Comparison of ENCODE assay signal across 26 cellular contexts in genomic region chr1:31417148-31417547, GRCh38. TPM values are rescaled to one million over a fixed set of nuclear protein-coding genes. Genes with fewer than 3 reads are reported as not detected.
A peak's percentile ranks its signal among the peaks of the same experiment; 100 is the strongest.
DNase-seq lines count a peak whose midpoint lies in the region; ATAC-seq, FAIRE-seq and TF ChIP-seq lines count a peak whose summit lies in the region.
"Had no signal": no experiment of that assay in that cellular context is flagged by ENCODE, and none has a peak within 500 bp of the region (broad histone marks: within the 10 kb centered on the region; RNA-seq: fewer than 3 reads in every experiment).

No MANE protein-coding gene starts in this region.

- peaks cover 4% of the 10 kb centered on the region; the same call in 1 of the 2 replicates for H3K36me3 ChIP-seq in IMR-90 (ENCODE audit: control insufficient read depth, insufficient read depth, low read length)
- H3K36me3 ChIP-seq in K562 (ENCODE audit: control insufficient read depth, insufficient read depth, low read length), result no peaks in the 10 kb centered on the region
- H3K36me3 ChIP-seq in HepG2 (replicated peaks in 1 of 2; ENCODE audit: control insufficient read depth in 1 of 2, insufficient read depth in 2 of 2, low read length in 2 of 2), result no peaks in the 10 kb centered on the region; a peak in 1 of 5 replicates
- no peaks in the 10 kb centered on the region for H3K36me3 ChIP-seq in small intestine (ENCODE audit: control insufficient read depth in 2 of 2, insufficient read depth in 2 of 2, low read length in 2 of 2)
- H3K36me3 ChIP-seq: ascending aorta, esophagus squamous epithelium had no signal

- TSS peak; percentile 3 for BruUV-seq in IMR-90 (replicated peaks; lab: Mats Ljungman, UMichigan)
- no TSS peak for BruUV-seq in K562 (replicated peaks; lab: Mats Ljungman, UMichigan)
- no TSS peak for BruUV-seq in HepG2 (replicated peaks; lab: Mats Ljungman, UMichigan)

- no peak for ATAC-seq in IMR-90 (ENCODE audit: low read depth)
- no peak for ATAC-seq in K562
- ATAC-seq in HepG2, result peak; percentile 70
- no peak for ATAC-seq in GM18505 (IDR thresholded peaks at IDR 0.05; ENCODE audit: unreplicated experiment)
- no peak for ATAC-seq in activated naive CD4-positive, alpha-beta T cell treated with anti-CD3 and anti-CD28 coated beads, Interleukin-2, amount 50 U/mL, for 72 hours
- ATAC-seq: T-cell had no signal

- POLR2A ChIA-PET in IMR-90 (lab: Charles Lee; ENCODE audit: unreplicated experiment) (interaction anchor here (0.5 kb wide), 1 partner anchor 54 kb away, joined by 3 read pairs; no protein-coding TSS in a partner anchor), K562 (lab: Yijun Ruan, JAX) (no interaction called here), HepG2 (lab: Yijun Ruan, JAX) (interaction anchor here (0.9 to 1.8 kb wide), 2 partner anchors 22 to 46 kb away, joined by 5 read pairs; no protein-coding TSS in a partner anchor)

- H3K4me3 ChIP-seq in IMR-90 (ENCODE audit: insufficient read depth, low read depth, low read length) (no peak overlapping the region), K562 (no peak overlapping the region), HepG2 (replicated peaks in 1 of 3; ENCODE audit: insufficient read depth in 1 of 3, low read depth in 2 of 3, low read length in 3 of 3) (no peak overlapping the region; a peak in 1 of 6 replicates), small intestine (ENCODE audit: low read depth in 1 of 2, low read length in 2 of 2) (no peak overlapping the region)
- H3K4me3 ChIP-seq: ascending aorta, esophagus squamous epithelium had no signal

- H3K56ac ChIP-seq in IMR-90 (ENCODE audit: extremely low read depth, insufficient read depth, low read length), result no peak overlapping the region

- peak overlapping the region; percentile 42; the same call in 1 of the 2 replicates for H3K23ac ChIP-seq in IMR-90 (ENCODE audit: low read depth, low read length)

- DNase-seq in IMR-90 (no peak), K562 (ENCODE audit: extremely low read depth in 1 of 4, low spot score in 3 of 4) (no peak), HepG2 (ENCODE audit: low spot score) (peak; percentile 92), small intestine (peak; percentile 45)
- DNase-seq in activated naive CD4-positive, alpha-beta T cell treated with anti-CD3 and anti-CD28 coated beads, Interleukin-2, amount 50 U/mL, for 72 hours (ENCODE audit: low spot score in 2 of 2), result no peak
- DNase-seq in activated CD4-positive, alpha-beta T cell treated with anti-CD3 and anti-CD28 coated beads for 4 hours, result no peak
- DNase-seq: activated CD4-positive, alpha-beta memory T cell treated with anti-CD3 and anti-CD28 coated beads, Interleukin-2, amount 10 ng/mL, durations not matched to agents 7 days and 5 days; activated CD8-positive, alpha-beta memory T cell treated with anti-CD3 and anti-CD28 coated beads, Interleukin-2, amount 50 U/mL, for 48 hours; dermis blood vessel endothelial cell; esophagus squamous epithelium; foreskin melanocyte; NCI-H2029; NCI-H526 treated with DMSO at 0.1 percent for 48 hours; occipital lobe; retina; stimulated activated CD4-positive, alpha-beta T cell treated with anti-CD3 and anti-CD28 coated beads, Interleukin-2, amount 100 ng/mL, for 24 hours; T-cell; trophoblast cell had no signal

- no peak overlapping the region for H2BK15ac ChIP-seq in IMR-90 (ENCODE audit: low read depth, low read length)

- H4K8ac ChIP-seq in IMR-90 (ENCODE audit: low read depth in 2 of 2, low read length in 2 of 2), result peak overlapping the region in 1 of 2 experiments; percentile 18; a peak in 1 of 4 replicates

- no peak overlapping the region for H4K91ac ChIP-seq in IMR-90 (ENCODE audit: insufficient read depth, low read depth, low read length)

- no peak overlapping the region for H2AFZ ChIP-seq in IMR-90 (replicated peaks; ENCODE audit: low read length, poor library complexity)
- no peak overlapping the region for H2AFZ ChIP-seq in K562 (ENCODE audit: low read depth, low read length)
- no peak overlapping the region for H2AFZ ChIP-seq in HepG2 (ENCODE audit: low read length)

- no peaks in the 10 kb centered on the region for H3K9me3 Mint-ChIP-seq in activated naive CD4-positive, alpha-beta T cell treated with anti-CD3 and anti-CD28 coated beads, Interleukin-2, amount 50 U/mL, for 72 hours
- H3K9me3 Mint-ChIP-seq: activated CD4-positive, alpha-beta memory T cell treated with anti-CD3 and anti-CD28 coated beads, Interleukin-2, amount 10 ng/mL, durations not matched to agents 7 days and 5 days; central memory CD8-positive, alpha-beta T cell; T-cell had no signal

- TF ChIP-seq CTCF in IMR-90 (conservative IDR thresholded peaks at IDR 0.05; ENCODE audit: low read depth, low read length), result no peak
- TF ChIP-seq CTCF in K562 (IDR thresholded peaks at IDR 0.05 in 2 of 3, conservative IDR thresholded peaks at IDR 0.05 in 1 of 3; ENCODE audit: insufficient read depth in 2 of 3, low read depth in 1 of 3, low read length in 3 of 3), result no peak
- 0 out of 2 replicates have a peak, but pooled peaks have one; percentile 19 for TF ChIP-seq CTCF in HepG2 (CRISPR knock-in tag; IDR thresholded peaks at IDR 0.05)

- H3K18ac ChIP-seq in IMR-90 (ENCODE audit: low read depth, low read length), result no peak overlapping the region

- H3K79me2 ChIP-seq in K562 (ENCODE audit: control insufficient read depth, insufficient read depth, low read length) (no peaks in the 10 kb centered on the region), HepG2 (ENCODE audit: insufficient read depth, low read length) (peaks cover 25% of the 10 kb centered on the region)

- H3K9me1 ChIP-seq in IMR-90 (ENCODE audit: insufficient read depth, low read length) (peaks cover 31% of the 10 kb centered on the region), K562 (ENCODE audit: control insufficient read depth, insufficient read depth, low read length) (no peaks in the 10 kb centered on the region)

- no peaks in the 10 kb centered on the region for H3K9me3 ChIP-seq in IMR-90 (ENCODE audit: control insufficient read depth, insufficient read depth, low read length)
- H3K9me3 ChIP-seq in K562 (replicated peaks; ENCODE audit: control insufficient read depth, insufficient read depth, low read depth, low read length), result no peaks in the 10 kb centered on the region
- H3K9me3 ChIP-seq in HepG2 (ENCODE audit: low read length), result no peaks in the 10 kb centered on the region
- H3K9me3 ChIP-seq in small intestine (ENCODE audit: control insufficient read depth, low read depth), result no peaks in the 10 kb centered on the region
- H3K9me3 ChIP-seq: ascending aorta, esophagus squamous epithelium had no signal

- intact Hi-C loops in IMR-90 (cut with micrococcal nuclease), result no loop called here
- intact Hi-C loops in K562 (cut with micrococcal nuclease), result no loop called here
- intact Hi-C loops in HepG2 (cut with micrococcal nuclease; ENCODE audit: unreplicated experiment), result no loop called here

- no peak overlapping the region for H3K4me2 ChIP-seq in IMR-90 (ENCODE audit: low read depth, low read length)
- no peak overlapping the region for H3K4me2 ChIP-seq in K562 (ENCODE audit: insufficient read depth, low read length)
- H3K4me2 ChIP-seq in HepG2 (ENCODE audit: low read depth, low read length), result peak overlapping the region; percentile 61

- 0 out of 2 replicates have a peak overlapping the region, but pooled peaks have one; percentile 33 for H2AK5ac ChIP-seq in IMR-90 (ENCODE audit: low read depth, low read length)

- no peak overlapping the region for H4K5ac ChIP-seq in IMR-90 (ENCODE audit: low read depth, low read length)

- TF ChIP-seq POLR2A in IMR-90 (IDR thresholded peaks at IDR 0.05; ENCODE audit: low read depth, low read length) (no peak), K562 (conservative IDR thresholded peaks at IDR 0.05) (no peak), HepG2 (IDR thresholded peaks at IDR 0.05; ENCODE audit: insufficient read depth in 1 of 2, low read depth in 2 of 2, low read length in 2 of 2) (no peak), GM18505 (IDR thresholded peaks at IDR 0.05; ENCODE audit: borderline replicate concordance, extremely low read depth, insufficient read depth, insufficient read length) (no peak)

- no peak overlapping the region for H2BK5ac ChIP-seq in IMR-90 (ENCODE audit: low read depth, low read length, poor library complexity, severe bottlenecking)

- H3K4me1 ChIP-seq in IMR-90 (ENCODE audit: control insufficient read depth, insufficient read depth, low read length) (peaks cover 21% of the 10 kb centered on the region), K562 (replicated peaks in 1 of 2; ENCODE audit: control insufficient read depth in 2 of 2, insufficient read depth in 2 of 2, low read length in 2 of 2) (peaks cover 4 to 17% of the 10 kb centered on the region in 2 experiments; a peak in 4 of 5 replicates), HepG2 (ENCODE audit: insufficient read depth, low read length) (peaks cover 83% of the 10 kb centered on the region), small intestine (ENCODE audit: control insufficient read depth in 2 of 2, insufficient read depth in 1 of 2, low read depth in 1 of 2, low read length in 1 of 2) (no peaks in the 10 kb centered on the region)

- WGBS in IMR-90 (ENCODE audit: extremely low coverage in 2 of 2, insufficient read length in 1 of 2), 2 experiments, result no CpG with 5 or more reads among the region's 3 CpGs
- WGBS in K562 (ENCODE audit: insufficient coverage, low coverage, missing lambda C conversion rate), result 17% methylated on average over 3 of the region's 3 CpGs
- 4% methylated on average over 3 of the region's 3 CpGs for WGBS in HepG2 (ENCODE audit: low lambda C conversion rate)
- WGBS in small intestine, 3 donors, result 69 to 76% (median 69%) methylated on average over 3 of the region's 3 CpGs

- H3K9ac ChIP-seq in IMR-90 (ENCODE audit: low read depth, low read length) (no peak overlapping the region), K562 (ENCODE audit: insufficient read depth in 1 of 2, low read depth in 2 of 2, low read length in 2 of 2) (no peak overlapping the region), HepG2 (ENCODE audit: insufficient read depth, low read depth, low read length) (no peak overlapping the region)

- dilution Hi-C loops in IMR-90 (cut with HindIII; ENCODE audit: low sequenced_read_pairs, unreplicated experiment), result no loop called here

- H2AK9ac ChIP-seq in IMR-90 (replicated peaks; ENCODE audit: low read depth, low read length, poor library complexity), result peak overlapping the region; percentile 72

- no peak overlapping the region for H3K14ac ChIP-seq in IMR-90 (replicated peaks; ENCODE audit: low read depth, low read length)

- no peak for TF ChIP-seq RAD21 in IMR-90 (IDR thresholded peaks at IDR 0.05; ENCODE audit: low read length)
- TF ChIP-seq RAD21 in K562 (CRISPR knock-in tag; conservative IDR thresholded peaks at IDR 0.05 in 1 of 2, IDR thresholded peaks at IDR 0.05 in 1 of 2), result no peak
- no peak for TF ChIP-seq RAD21 in HepG2 (CRISPR knock-in tag; IDR thresholded peaks at IDR 0.05)

- TF ChIP-seq EP300 in K562 (IDR thresholded peaks at IDR 0.05; ENCODE audit: low read length), result no peak
- TF ChIP-seq EP300 in HepG2 (IDR thresholded peaks at IDR 0.05; ENCODE audit: low read depth in 2 of 2, low read length in 2 of 2), result peak; percentile 87 to 89
- TF ChIP-seq EP300 in HepG2 (CRISPR knock-in tag; IDR thresholded peaks at IDR 0.05; ENCODE audit: borderline replicate concordance), result peak; percentile 71

- peaks cover 2 to 64% of the 10 kb centered on the region in 2 experiments; a peak in 3 of 4 replicates for H3K79me1 ChIP-seq in IMR-90 (ENCODE audit: low read depth in 1 of 2, low read length in 2 of 2)

- no peak overlapping the region for H3K4ac ChIP-seq in IMR-90 (ENCODE audit: low read depth, low read length)

- no peak overlapping the region for H2BK120ac ChIP-seq in IMR-90 (ENCODE audit: low read depth, low read length)

- H3K27ac Mint-ChIP-seq in activated naive CD4-positive, alpha-beta T cell treated with anti-CD3 and anti-CD28 coated beads, Interleukin-2, amount 50 U/mL, for 72 hours, result no peak overlapping the region
- H3K27ac Mint-ChIP-seq: activated CD4-positive, alpha-beta memory T cell treated with anti-CD3 and anti-CD28 coated beads, Interleukin-2, amount 10 ng/mL, durations not matched to agents 7 days and 5 days; activated naive CD8-positive, alpha-beta T cell; T-cell had no signal

- peaks cover 31% of the 10 kb centered on the region for H4K20me1 ChIP-seq in IMR-90 (ENCODE audit: insufficient read depth, low read length)
- peaks cover 9% of the 10 kb centered on the region; the same call in 1 of the 2 replicates for H4K20me1 ChIP-seq in K562 (replicated peaks; ENCODE audit: control insufficient read depth, insufficient read depth, low read length)
- H4K20me1 ChIP-seq in HepG2 (ENCODE audit: insufficient read depth, low read length), result peaks cover 4% of the 10 kb centered on the region; the same call in 1 of the 2 replicates

- FAIRE-seq in K562 (lab: Jason Lieb, UNC) (no peak), HepG2 (lab: Jason Lieb, UNC) (peak; percentile 93), small intestine (lab: Jason Lieb, UNC) (no peak)
- FAIRE-seq: RCC 7860 had no signal

- CTCF ChIA-PET in IMR-90 (lab: Yijun Ruan, JAX) (no interaction called here), K562 (lab: Yijun Ruan, JAX; ENCODE audit: low intra/inter-chr PET ratio) (no interaction called here), HepG2 (lab: Yijun Ruan, JAX; ENCODE audit: low intra/inter-chr PET ratio, low total read pairs) (interaction anchor here (1.3 kb wide), 1 partner anchor 23 kb away, joined by 3 read pairs; no protein-coding TSS in a partner anchor)

- peaks cover 4 to 6% of the 10 kb centered on the region in 2 donors for H3K36me3 Mint-ChIP-seq in activated naive CD4-positive, alpha-beta T cell treated with anti-CD3 and anti-CD28 coated beads, Interleukin-2, amount 50 U/mL, for 72 hours
- H3K36me3 Mint-ChIP-seq: activated naive CD8-positive, alpha-beta T cell; T-cell had no signal

- H3K27ac ChIP-seq in IMR-90 (ENCODE audit: insufficient read depth, low read length), result no peak overlapping the region
- H3K27ac ChIP-seq in K562 (ENCODE audit: extremely low read depth, low read depth, low read length), result no peak overlapping the region
- H3K27ac ChIP-seq in HepG2 (ENCODE audit: extremely low read length, insufficient read depth, low read length), result peak overlapping the region; percentile 70
- no peak overlapping the region for H3K27ac ChIP-seq in small intestine (ENCODE audit: low read depth in 1 of 2, low read length in 1 of 2)
- H3K27ac ChIP-seq: ascending aorta, HL-60 had no signal

- H2BK20ac ChIP-seq in IMR-90 (ENCODE audit: low read depth, low read length), result no peak overlapping the region

- H3K27me3 ChIP-seq in IMR-90 (ENCODE audit: control insufficient read depth, insufficient read depth, low read length), result no peaks in the 10 kb centered on the region
- peaks cover 23 to 42% of the 10 kb centered on the region in 2 experiments; a peak in 4 of 5 replicates for H3K27me3 ChIP-seq in K562 (ENCODE audit: control insufficient read depth in 2 of 2, insufficient read depth in 2 of 2, low read length in 2 of 2)
- peaks cover 0 to 6% of the 10 kb centered on the region in 2 experiments; a peak in 1 of 5 replicates for H3K27me3 ChIP-seq in HepG2 (ENCODE audit: control insufficient read depth in 1 of 2, insufficient read depth in 2 of 2, low read length in 2 of 2)
- peaks cover 0 to 3% of the 10 kb centered on the region in 2 donors for H3K27me3 ChIP-seq in small intestine (ENCODE audit: control insufficient read depth in 2 of 2, insufficient read depth in 2 of 2, low read length in 2 of 2)
- H3K27me3 ChIP-seq: ascending aorta had no signal

- in situ Hi-C loops in IMR-90 (cut with MboI; ENCODE audit: low sequenced_read_pairs), result no loop called here
- in situ Hi-C loops in K562 (cut with MboI), result no loop called here
- in situ Hi-C loops in HepG2 (cut with HindIII; ENCODE audit: extremely low pct_ligation_motif_present, low pct_unique_long_range_greater_than_20kb), result no loop called here

RNA-seq across cellular contexts. Expression of gene SERINC2, which starts 4.1 kb away (rescaled TPM):
- total RNA-seq in IMR-90 (2012; rRNA removed), result 2.0 and 3.1 TPM in 2 replicates
- 59.5 and 64.8 TPM in 2 replicates for polyA plus RNA-seq in IMR-90 (2012; rRNA removed)
- 22.2 and 123 TPM in 2 replicates for polyA plus RNA-seq in IMR-90 (2012; cell fraction: cytosol; rRNA removed)
- 50.5 and 133 TPM in 2 replicates for polyA plus RNA-seq in IMR-90 (2012; cell fraction: nucleus; rRNA removed; ENCODE audit: low replicate concordance)
- total RNA-seq in K562 (2011; cell fraction: chromatin; rRNA removed; ENCODE audit: low replicate concordance), result 1.7 and 5.6 TPM in 2 replicates
- 5.8 and 6.4 TPM in 2 replicates for total RNA-seq in K562 (2011; cell fraction: nucleolus; rRNA removed)
- 5.9 and 7.2 TPM in 2 replicates for total RNA-seq in K562 (2011; cell fraction: nucleoplasm; rRNA removed)
- total RNA-seq in K562 (2014; rRNA removed), result 0.45 TPM in 1 of 2 replicates, not detected in the other
- 0.10 and 0.15 TPM in 2 replicates for total RNA-seq in K562 (2014; rRNA removed; fragmentation: Illumina TruSeq; extraction: Trizol)
- total RNA-seq in K562 (2015; rRNA removed; fragmentation: Illumina TruSeq; extraction: Trizol), result 0.22 and 0.23 TPM in 2 replicates
- total RNA-seq in K562 (2021), result 1.2 and 1.5 TPM in 2 replicates
- 0.88 and 1.0 TPM in 2 replicates for polyA plus RNA-seq in K562 (2011; rRNA removed)
- polyA plus RNA-seq in K562 (2011; cell fraction: cytosol; rRNA removed), result 1.7 and 4.1 TPM in 2 replicates
- polyA plus RNA-seq in K562 (2011; cell fraction: nucleus; rRNA removed), result 1.5 and 2.4 TPM in 2 replicates
- polyA plus RNA-seq in K562 (2012), result 0.76 and 3.3 TPM in 2 replicates
- 0.70 and 1.2 TPM in 2 replicates for polyA plus RNA-seq in K562 (2014; fragmentation: Illumina TruSeq; extraction: Trizol)
- under 1 TPM in 1 of 2 experiments, not detected in 1; 0.07 TPM for polyA plus RNA-seq in K562 (2014; fragmentation: Nextera tagmentation; extraction: Ambion mirVana)
- 1.0 and 1.8 TPM in 2 replicates for polyA plus RNA-seq in K562 (2014; rRNA removed)
- polyA minus RNA-seq in K562 (2011; rRNA and poly(A)+ RNA removed), result 0.21 and 0.63 TPM in 2 replicates
- polyA minus RNA-seq in K562 (2011; cell fraction: cytosol; rRNA and poly(A)+ RNA removed), result 0.73 and 0.95 TPM in 2 replicates
- 0.54 and 0.89 TPM in 2 replicates for polyA minus RNA-seq in K562 (2011; cell fraction: nucleus; rRNA and poly(A)+ RNA removed)
- total RNA-seq in HepG2 (2016; rRNA removed; fragmentation: Illumina TruSeq; extraction: Trizol), result 3.0 and 4.8 TPM in 2 replicates
- 9.1 and 12.6 TPM in 2 replicates for total RNA-seq in HepG2 (2016; cell fraction: cytosol; rRNA removed; fragmentation: Illumina TruSeq; extraction: Trizol; ENCODE audit: low read depth)
- total RNA-seq in HepG2 (2016; cell fraction: insoluble cytoplasmic fraction; rRNA removed; fragmentation: Illumina TruSeq; extraction: Trizol), result 2.2 and 4.5 TPM in 2 replicates
- 12.8 and 17.7 TPM in 2 replicates for total RNA-seq in HepG2 (2016; cell fraction: membrane; rRNA removed; fragmentation: Illumina TruSeq; extraction: Trizol)
- 4.1 and 4.4 TPM in 2 replicates for total RNA-seq in HepG2 (2016; cell fraction: nucleus; rRNA removed; fragmentation: Illumina TruSeq; extraction: Trizol)
- polyA plus RNA-seq in HepG2 (2011; rRNA removed), result 126 and 165 TPM in 2 replicates
- polyA plus RNA-seq in HepG2 (2011; cell fraction: cytosol; rRNA removed), result 143 and 167 TPM in 2 replicates
- polyA plus RNA-seq in HepG2 (2011; cell fraction: nucleus; rRNA removed), result 209 and 229 TPM in 2 replicates
- polyA plus RNA-seq in HepG2 (2012), result 90.5 and 102 TPM in 2 replicates
- 28.9 and 29.6 TPM in 2 replicates for polyA plus RNA-seq in HepG2 (2016; cell fraction: cytosol; fragmentation: Illumina TruSeq; extraction: Trizol; ENCODE audit: low read depth)
- polyA plus RNA-seq in HepG2 (2016; cell fraction: insoluble cytoplasmic fraction; fragmentation: Illumina TruSeq; extraction: Trizol; ENCODE audit: low read depth), result 6.0 and 7.0 TPM in 2 replicates
- 31.1 and 34.7 TPM in 2 replicates for polyA plus RNA-seq in HepG2 (2016; cell fraction: membrane; fragmentation: Illumina TruSeq; extraction: Trizol; ENCODE audit: low read depth)
- polyA plus RNA-seq in HepG2 (2016; cell fraction: nucleus; fragmentation: Illumina TruSeq; extraction: Trizol; ENCODE audit: insufficient read depth, low read depth), result 13.8 and 14.5 TPM in 2 replicates
- polyA minus RNA-seq in HepG2 (2011; rRNA and poly(A)+ RNA removed; ENCODE audit: low replicate concordance), result 18.6 and 182 TPM in 2 replicates
- 50.9 and 52.1 TPM in 2 replicates for polyA minus RNA-seq in HepG2 (2011; cell fraction: cytosol; rRNA and poly(A)+ RNA removed)
- 32.4 and 36.7 TPM in 2 replicates for polyA minus RNA-seq in HepG2 (2011; cell fraction: nucleus; rRNA and poly(A)+ RNA removed)
- polyA plus RNA-seq in small intestine, result 100 to 1,000 TPM in 2 of 3 donors, 10 to 100 TPM in 1; 57.3 to 179 (median 147) TPM
- total RNA-seq in activated naive CD4-positive, alpha-beta T cell treated with anti-CD3 and anti-CD28 coated beads, Interleukin-2, amount 50 U/mL, for 72 hours, result under 1 TPM in 1 of 2 donors, not detected in 1; 0.59 TPM

RNA-seq across cellular contexts. Expression of gene FABP3, which starts 44.3 kb away (rescaled TPM):
- 4.8 and 5.6 TPM in 2 replicates for total RNA-seq in IMR-90 (2012; rRNA removed)
- 6.6 and 8.6 TPM in 2 replicates for polyA plus RNA-seq in IMR-90 (2012; rRNA removed)
- polyA plus RNA-seq in IMR-90 (2012; cell fraction: cytosol; rRNA removed), result 4.2 and 4.5 TPM in 2 replicates
- polyA plus RNA-seq in IMR-90 (2012; cell fraction: nucleus; rRNA removed; ENCODE audit: low replicate concordance), result 0.59 and 3.4 TPM in 2 replicates
- total RNA-seq in K562 (2011; cell fraction: chromatin; rRNA removed; ENCODE audit: low replicate concordance), result not detected in 2 replicates
- not detected in 2 replicates for total RNA-seq in K562 (2011; cell fraction: nucleolus; rRNA removed)
- not detected in 2 replicates for total RNA-seq in K562 (2011; cell fraction: nucleoplasm; rRNA removed)
- not detected in 2 replicates for total RNA-seq in K562 (2014; rRNA removed)
- total RNA-seq in K562 (2014; rRNA removed; fragmentation: Illumina TruSeq; extraction: Trizol), result not detected in 2 replicates
- total RNA-seq in K562 (2015; rRNA removed; fragmentation: Illumina TruSeq; extraction: Trizol), result not detected in 2 replicates
- total RNA-seq in K562 (2021), result not detected in 2 replicates
- not detected in 2 replicates for polyA plus RNA-seq in K562 (2011; rRNA removed)
- polyA plus RNA-seq in K562 (2011; cell fraction: cytosol; rRNA removed), result not detected in 2 replicates
- polyA plus RNA-seq in K562 (2011; cell fraction: nucleus; rRNA removed), result not detected in 2 replicates
- 0.28 and 0.38 TPM in 2 replicates for polyA plus RNA-seq in K562 (2012)
- not detected in 2 replicates for polyA plus RNA-seq in K562 (2014; fragmentation: Illumina TruSeq; extraction: Trizol)
- polyA plus RNA-seq in K562 (2014; fragmentation: Nextera tagmentation; extraction: Ambion mirVana), result under 1 TPM in 1 of 2 experiments, not detected in 1; 0.22 TPM
- not detected in 2 replicates for polyA plus RNA-seq in K562 (2014; rRNA removed)
- not detected in 2 replicates for polyA minus RNA-seq in K562 (2011; rRNA and poly(A)+ RNA removed)
- polyA minus RNA-seq in K562 (2011; cell fraction: cytosol; rRNA and poly(A)+ RNA removed), result not detected in 2 replicates
- not detected in 2 replicates for polyA minus RNA-seq in K562 (2011; cell fraction: nucleus; rRNA and poly(A)+ RNA removed)
- total RNA-seq in HepG2 (2016; rRNA removed; fragmentation: Illumina TruSeq; extraction: Trizol), result 0.24 and 0.46 TPM in 2 replicates
- not detected in 2 replicates for total RNA-seq in HepG2 (2016; cell fraction: cytosol; rRNA removed; fragmentation: Illumina TruSeq; extraction: Trizol; ENCODE audit: low read depth)
- total RNA-seq in HepG2 (2016; cell fraction: insoluble cytoplasmic fraction; rRNA removed; fragmentation: Illumina TruSeq; extraction: Trizol), result 0.17 TPM in 1 of 2 replicates, not detected in the other
- 0.40 TPM in 1 of 2 replicates, not detected in the other for total RNA-seq in HepG2 (2016; cell fraction: membrane; rRNA removed; fragmentation: Illumina TruSeq; extraction: Trizol)
- not detected in 2 replicates for total RNA-seq in HepG2 (2016; cell fraction: nucleus; rRNA removed; fragmentation: Illumina TruSeq; extraction: Trizol)
- polyA plus RNA-seq in HepG2 (2011; rRNA removed), result 0.21 and 0.37 TPM in 2 replicates
- polyA plus RNA-seq in HepG2 (2011; cell fraction: cytosol; rRNA removed), result 0.28 and 0.64 TPM in 2 replicates
- 0.38 TPM in 1 of 2 replicates, not detected in the other for polyA plus RNA-seq in HepG2 (2011; cell fraction: nucleus; rRNA removed)
- polyA plus RNA-seq in HepG2 (2012), result 0.45 TPM in 1 of 2 replicates, not detected in the other
- polyA plus RNA-seq in HepG2 (2016; cell fraction: cytosol; fragmentation: Illumina TruSeq; extraction: Trizol; ENCODE audit: low read depth), result not detected in 2 replicates
- not detected in 2 replicates for polyA plus RNA-seq in HepG2 (2016; cell fraction: insoluble cytoplasmic fraction; fragmentation: Illumina TruSeq; extraction: Trizol; ENCODE audit: low read depth)
- polyA plus RNA-seq in HepG2 (2016; cell fraction: membrane; fragmentation: Illumina TruSeq; extraction: Trizol; ENCODE audit: low read depth), result 0.43 TPM in 1 of 2 replicates, not detected in the other
- not detected in 2 replicates for polyA plus RNA-seq in HepG2 (2016; cell fraction: nucleus; fragmentation: Illumina TruSeq; extraction: Trizol; ENCODE audit: insufficient read depth, low read depth)
- polyA minus RNA-seq in HepG2 (2011; rRNA and poly(A)+ RNA removed; ENCODE audit: low replicate concordance), result 0.82 and 10.2 TPM in 2 replicates
- polyA minus RNA-seq in HepG2 (2011; cell fraction: cytosol; rRNA and poly(A)+ RNA removed), result not detected in 2 replicates
- not detected in 2 replicates for polyA minus RNA-seq in HepG2 (2011; cell fraction: nucleus; rRNA and poly(A)+ RNA removed)
- 10 to 100 TPM; 10.7 to 63.8 (median 16.4) TPM for polyA plus RNA-seq in small intestine
- total RNA-seq in activated naive CD4-positive, alpha-beta T cell treated with anti-CD3 and anti-CD28 coated beads, Interleukin-2, amount 50 U/mL, for 72 hours, result not detected
- total RNA-seq: activated CD4-positive, alpha-beta memory T cell treated with anti-CD3 and anti-CD28 coated beads, Interleukin-2, amount 10 ng/mL, durations not matched to agents 7 days and 5 days; SK-MEL-5 had no signal
- polyA plus RNA-seq: CD14-positive monocyte had no signal

Comparison
In these comparisons a context has a peak if more than half of its experiments do, and no peak if none do; other contexts are left out.
1. DNase-seq: peak in HepG2 (single experiment) and small intestine (single experiment); none in IMR-90 (single experiment), K562 (0 of 4), activated naive CD4-positive, alpha-beta T cell treated with anti-CD3 and anti-CD28 coated beads, Interleukin-2, amount 50 U/mL, for 72 hours (0 of 2) and activated CD4-positive, alpha-beta T cell treated with anti-CD3 and anti-CD28 coated beads for 4 hours (0 of 2).